15 cellular contexts compared by ENCODE assay signal in genomic region chr3:161263057-161263456, GRCh38. TPM values are rescaled to one million over a fixed set of nuclear protein-coding genes. Genes with fewer than 3 reads are reported as not detected.
DNase-seq lines count a peak whose midpoint lies in the region; ATAC-seq and TF ChIP-seq lines count a peak whose summit lies in the region.
"Had no signal": no experiment of that assay in that cellular context is flagged by ENCODE, and none has a peak within 500 bp of the region (broad histone marks: within the 10 kb centered on the region; RNA-seq: fewer than 3 reads in every experiment).

No MANE protein-coding gene starts in this region.

- no peaks in the 10 kb centered on the region for H3K4me1 Mint-ChIP-seq in glutamatergic neuron (ENCODE audit: low read depth, unreplicated experiment)

- no peak for TF ChIP-seq EP300 in tibial nerve (IDR thresholded peaks at IDR 0.05)

- no peaks in the 10 kb centered on the region for H3K27me3 Mint-ChIP-seq in glutamatergic neuron (ENCODE audit: unreplicated experiment)
- H3K27me3 Mint-ChIP-seq: activated naive CD8-positive, alpha-beta T cell treated with anti-CD3 and anti-CD28 coated beads for 36 hours had no signal

- H3K4me1 ChIP-seq in ACC112 (ENCODE audit: control insufficient read depth, insufficient read depth, low read length, unreplicated experiment) (peaks cover 32% of the 10 kb centered on the region), tibial nerve (peaks cover 0 to 7% (median 0%) of the 10 kb centered on the region in 4 donors)
- H3K4me1 ChIP-seq: testis had no signal

- peaks cover 0 to 17% (median 2%) of the 10 kb centered on the region in 4 donors for H3K9me3 ChIP-seq in tibial nerve
- H3K9me3 ChIP-seq: testis had no signal

- TF ChIP-seq CTCF in glutamatergic neuron (IDR thresholded peaks at IDR 0.05; ENCODE audit: partially characterized antibody, unreplicated experiment) = no peak
- TF ChIP-seq CTCF in tibial nerve (IDR thresholded peaks at IDR 0.05) = no peak

- no peak overlapping the region for H2AFZ ChIP-seq in ACC112 (ENCODE audit: low read length, unreplicated experiment)

- ATAC-seq in Right ventricle myocardium inferior = no peak

- intact Hi-C loops in Right ventricle myocardium inferior (cut with DNase I) = no loop called here

- no peaks in the 10 kb centered on the region for H3K79me2 ChIP-seq in ACC112 (ENCODE audit: control insufficient read depth, insufficient read depth, low read length, unreplicated experiment)

- 68 to 82% methylated on average over 3 of the region's 3 CpGs for WGBS in tibial nerve, 2 donors

- H3K27ac ChIP-seq in ACC112 (ENCODE audit: low read depth, low read length) = peak overlapping the region; percentile 28
- no peak overlapping the region for H3K27ac ChIP-seq in tibial nerve
- H3K27ac ChIP-seq: testis had no signal

- no peak for TF ChIP-seq POLR2A in tibial nerve (IDR thresholded peaks at IDR 0.05)

- peak overlapping the region; percentile 21 for H3K27ac Mint-ChIP-seq in glutamatergic neuron (ENCODE audit: unreplicated experiment)
- H3K27ac Mint-ChIP-seq: activated naive CD8-positive, alpha-beta T cell treated with anti-CD3 and anti-CD28 coated beads for 36 hours; mesothelial cell of epicardium had no signal

- no peak overlapping the region for H3K4me3 ChIP-seq in ACC112 (ENCODE audit: low read depth, low read length)
- no peak overlapping the region for H3K4me3 ChIP-seq in tibial nerve
- H3K4me3 ChIP-seq: MG63, testis had no signal

- peak; percentile 72 for DNase-seq in EL
- DNase-seq in astrocyte of the hippocampus (ENCODE audit: low read depth, low spot score) = peak; percentile 28
- no peak for DNase-seq in glutamatergic neuron
- DNase-seq in tibial nerve (ENCODE audit: low spot score in 2 of 2) = no peak
- no peak for DNase-seq in NCI-H2196 (lab: John Stamatoyannopoulos, UW; ENCODE audit: unreplicated experiment)
- DNase-seq in OCI-M2 (lab: John Stamatoyannopoulos, UW; ENCODE audit: unreplicated experiment) = no peak
- no peak for DNase-seq in Right ventricle myocardium inferior (ENCODE audit: missing footprints)
- DNase-seq: activated naive CD8-positive, alpha-beta T cell treated with anti-CD3 and anti-CD28 coated beads for 36 hours; cortex of kidney; foreskin melanocyte; MG63; occipital lobe; testis had no signal

- H3K9me3 Mint-ChIP-seq in glutamatergic neuron (ENCODE audit: unreplicated experiment) = peaks cover 4% of the 10 kb centered on the region

- H3K27me3 ChIP-seq in ACC112 (ENCODE audit: insufficient read depth, low read length) (no peaks in the 10 kb centered on the region), tibial nerve (no peaks in the 10 kb centered on the region)
- H3K27me3 ChIP-seq: MG63, testis had no signal

- H3K36me3 Mint-ChIP-seq in glutamatergic neuron (ENCODE audit: unreplicated experiment) = peaks cover 20% of the 10 kb centered on the region

- no peak overlapping the region for H3K4me3 Mint-ChIP-seq in glutamatergic neuron (ENCODE audit: unreplicated experiment)
- H3K4me3 Mint-ChIP-seq: activated naive CD8-positive, alpha-beta T cell treated with anti-CD3 and anti-CD28 coated beads for 36 hours; mesothelial cell of epicardium had no signal

- H3K36me3 ChIP-seq in ACC112 (ENCODE audit: insufficient read depth, low read length) (peaks cover 22% of the 10 kb centered on the region), tibial nerve (peaks cover 0 to 57% (median 0%) of the 10 kb centered on the region in 3 donors)

RNA-seq across cellular contexts. Expression of gene NMD3, which starts 41.9 kb away (rescaled TPM):
- total RNA-seq in glutamatergic neuron (ENCODE audit: unreplicated experiment) = 49.3 TPM
- total RNA-seq in tibial nerve = 10 to 100 TPM; 26.7 to 54.6 (median 42.3) TPM
- 49.0 TPM for total RNA-seq in Right ventricle myocardium inferior

Comparison
In these comparisons a context has a peak if more than half of its experiments do, and no peak if none do; other contexts are left out.
1. DNase-seq: peak in EL (single experiment) and astrocyte of the hippocampus (single experiment); none in glutamatergic neuron (single experiment), tibial nerve (0 of 2), NCI-H2196 (single experiment), OCI-M2 (single experiment) and Right ventricle myocardium inferior (single experiment).